In genomic region chr1:31754397-31754796, GRCh38 we compare ENCODE assay signal across 17 cellular contexts. TPM values are rescaled to one million over a fixed set of nuclear protein-coding genes. Genes with fewer than 3 reads are reported as not detected.
DNase-seq lines count a peak whose midpoint lies in the region; ATAC-seq and TF ChIP-seq lines count a peak whose summit lies in the region.
"Had no signal": no experiment of that assay in that cellular context is flagged by ENCODE, and none has a peak within 500 bp of the region (broad histone marks: within the 10 kb centered on the region; RNA-seq: fewer than 3 reads in every experiment).

No MANE protein-coding gene starts in this region.

- no peaks in the 10 kb centered on the region for H3K36me3 Mint-ChIP-seq in activated CD8-positive, alpha-beta T cell treated with anti-CD3 and anti-CD28 coated beads, Interleukin-2, amount 10 ng/mL, durations not matched to agents 7 days and 5 days (ENCODE audit: low read depth)
- H3K36me3 Mint-ChIP-seq in activated CD8-positive, alpha-beta T cell treated with anti-CD3 and anti-CD28 coated beads for 36 hours (ENCODE audit: low read depth): no peaks in the 10 kb centered on the region
- no peaks in the 10 kb centered on the region for H3K36me3 Mint-ChIP-seq in neural progenitor cell
- H3K36me3 Mint-ChIP-seq: CD8-positive, alpha-beta memory T cell had no signal

- H4K20me1 ChIP-seq in neural progenitor cell (ENCODE audit: low read depth): peaks cover 5% of the 10 kb centered on the region

- intact Hi-C loops in activated CD8-positive, alpha-beta T cell treated with anti-CD3 and anti-CD28 coated beads for 36 hours (cut with micrococcal nuclease): no loop called here
- intact Hi-C loops in tibial artery (cut with DNase I; ENCODE audit: low total_unique reads): no loop called here

- H3K27ac Mint-ChIP-seq in activated CD8-positive, alpha-beta T cell treated with anti-CD3 and anti-CD28 coated beads, Interleukin-2, amount 10 ng/mL, durations not matched to agents 7 days and 5 days: peak overlapping the region; percentile 58
- H3K27ac Mint-ChIP-seq in activated CD8-positive, alpha-beta T cell treated with anti-CD3 and anti-CD28 coated beads for 36 hours: no peak overlapping the region
- peak overlapping the region; percentile 63 for H3K27ac Mint-ChIP-seq in neural progenitor cell
- H3K27ac Mint-ChIP-seq: GM23338 had no signal

- H3F3A ChIP-seq in neural progenitor cell (ENCODE audit: low read depth): no peaks in the 10 kb centered on the region

- peak overlapping the region; percentile 93 for H3K27ac ChIP-seq in caudate nucleus (ENCODE audit: low read depth, low read length)
- H3K27ac ChIP-seq in neural progenitor cell: no peak overlapping the region
- peak overlapping the region; percentile 89 for H3K27ac ChIP-seq in temporal lobe (ENCODE audit: low read depth, low read length)
- no peak overlapping the region for H3K27ac ChIP-seq in tibial artery
- H3K27ac ChIP-seq: 22Rv1, C4-2B had no signal

- no peaks in the 10 kb centered on the region for H3K9me3 ChIP-seq in neural progenitor cell (ENCODE audit: low read depth)
- H3K9me3 ChIP-seq in tibial artery: no peaks in the 10 kb centered on the region

- H3K27me3 ChIP-seq in neural progenitor cell: no peaks in the 10 kb centered on the region
- no peaks in the 10 kb centered on the region for H3K27me3 ChIP-seq in tibial artery

- H3K4me3 Mint-ChIP-seq in activated CD8-positive, alpha-beta T cell treated with anti-CD3 and anti-CD28 coated beads, Interleukin-2, amount 10 ng/mL, durations not matched to agents 7 days and 5 days: no peak overlapping the region
- no peak overlapping the region for H3K4me3 Mint-ChIP-seq in activated CD8-positive, alpha-beta T cell treated with anti-CD3 and anti-CD28 coated beads for 36 hours
- no peak overlapping the region for H3K4me3 Mint-ChIP-seq in neural progenitor cell
- H3K4me3 Mint-ChIP-seq: CD8-positive, alpha-beta memory T cell; GM23338; IgD-negative memory B cell had no signal

- no peak for TF ChIP-seq CTCF in activated CD8-positive, alpha-beta T cell treated with anti-CD3 and anti-CD28 coated beads for 36 hours (IDR thresholded peaks at IDR 0.05)
- no peak for TF ChIP-seq CTCF in neural progenitor cell (IDR thresholded peaks at IDR 0.05)
- TF ChIP-seq CTCF in tibial artery (IDR thresholded peaks at IDR 0.05): no peak
- TF ChIP-seq CTCF in omental fat pad (IDR thresholded peaks at IDR 0.05): no peak

- H3K9me3 Mint-ChIP-seq in activated CD8-positive, alpha-beta T cell treated with anti-CD3 and anti-CD28 coated beads, Interleukin-2, amount 10 ng/mL, durations not matched to agents 7 days and 5 days (ENCODE audit: insufficient read depth): no peaks in the 10 kb centered on the region
- H3K9me3 Mint-ChIP-seq in activated CD8-positive, alpha-beta T cell treated with anti-CD3 and anti-CD28 coated beads for 36 hours: no peaks in the 10 kb centered on the region
- no peaks in the 10 kb centered on the region for H3K9me3 Mint-ChIP-seq in neural progenitor cell
- H3K9me3 Mint-ChIP-seq: CD8-positive, alpha-beta memory T cell; GM23338 had no signal

- POLR2A ChIA-PET in activated CD8-positive, alpha-beta T cell treated with anti-CD3 and anti-CD28 coated beads, Interleukin-2, amount 10 ng/mL, durations not matched to agents 7 days and 5 days (lab: Charles Lee): interaction anchor here (0.5 kb wide), 1 partner anchor 766 kb away, joined by 4 read pairs; no protein-coding TSS in a partner anchor
- POLR2A ChIA-PET in activated CD8-positive, alpha-beta T cell treated with anti-CD3 and anti-CD28 coated beads for 36 hours (lab: Charles Lee): no interaction called here

- no peak overlapping the region for H2AFZ ChIP-seq in neural progenitor cell (replicated peaks)
- H2AFZ ChIP-seq: GM23338 had no signal

- peaks cover 5% of the 10 kb centered on the region for H3K27me3 Mint-ChIP-seq in activated CD8-positive, alpha-beta T cell treated with anti-CD3 and anti-CD28 coated beads, Interleukin-2, amount 10 ng/mL, durations not matched to agents 7 days and 5 days (ENCODE audit: low read depth)
- peaks cover 2% of the 10 kb centered on the region for H3K27me3 Mint-ChIP-seq in activated CD8-positive, alpha-beta T cell treated with anti-CD3 and anti-CD28 coated beads for 36 hours
- H3K27me3 Mint-ChIP-seq in neural progenitor cell (ENCODE audit: insufficient read depth, low read depth): peaks cover 5% of the 10 kb centered on the region
- H3K27me3 Mint-ChIP-seq: CD8-positive, alpha-beta memory T cell had no signal

- peaks cover 39% of the 10 kb centered on the region for H3K4me1 Mint-ChIP-seq in activated CD8-positive, alpha-beta T cell treated with anti-CD3 and anti-CD28 coated beads, Interleukin-2, amount 10 ng/mL, durations not matched to agents 7 days and 5 days (ENCODE audit: low read depth)
- H3K4me1 Mint-ChIP-seq in activated CD8-positive, alpha-beta T cell treated with anti-CD3 and anti-CD28 coated beads for 36 hours (ENCODE audit: low read depth): peaks cover 23% of the 10 kb centered on the region
- H3K4me1 Mint-ChIP-seq in neural progenitor cell: peaks cover 49% of the 10 kb centered on the region

- peaks cover 15% of the 10 kb centered on the region for H3K4me1 ChIP-seq in neural progenitor cell
- H3K4me1 ChIP-seq in tibial artery: peaks cover 0 to 34% (median 24%) of the 10 kb centered on the region in 4 donors

- H3K4me3 ChIP-seq in neural progenitor cell (no peak overlapping the region), tibial artery (no peak overlapping the region)
- H3K4me3 ChIP-seq: GM23338 had no signal

- H3K4me2 ChIP-seq in neural progenitor cell: no peak overlapping the region
- H3K4me2 ChIP-seq: GM23338 had no signal

- CTCF ChIA-PET in activated CD8-positive, alpha-beta T cell treated with anti-CD3 and anti-CD28 coated beads, Interleukin-2, amount 10 ng/mL, durations not matched to agents 7 days and 5 days (lab: Charles Lee): interaction anchor here (1.4 to 1.8 kb wide), 2 partner anchors 9 to 35 kb away, joined by 5 to 6 read pairs; no protein-coding TSS in a partner anchor
- CTCF ChIA-PET in activated CD8-positive, alpha-beta T cell treated with anti-CD3 and anti-CD28 coated beads for 36 hours (lab: Charles Lee): interaction anchor here (1.8 kb wide), 1 partner anchor 9 kb away, joined by 7 read pairs; no protein-coding TSS in a partner anchor

- no peak for DNase-seq in activated CD8-positive, alpha-beta T cell treated with anti-CD3 and anti-CD28 coated beads, Interleukin-2, amount 10 ng/mL, durations not matched to agents 7 days and 5 days
- no peak for DNase-seq in activated CD8-positive, alpha-beta T cell treated with anti-CD3 and anti-CD28 coated beads for 36 hours
- DNase-seq in caudate nucleus (lab: John Stamatoyannopoulos, UW): peak in 3 of 61 donors; percentile 57 to 62 (median 60)
- no peak for DNase-seq in neural progenitor cell (ENCODE audit: low spot score)
- no peak for DNase-seq in GF-D8 (lab: John Stamatoyannopoulos, UW)
- no peak for DNase-seq in tibial artery
- DNase-seq in omental fat pad (ENCODE audit: low spot score): no peak
- DNase-seq: Calu3; CD8-positive, alpha-beta memory T cell; MV-4-11; NCI-H226; NK-92 treated with Interleukin-12 subunit alpha and Interleukin-12 subunit beta, amount 100 ng/mL, for 24 hours had no signal

- H3K9ac ChIP-seq in neural progenitor cell: no peak overlapping the region

- H3K79me2 ChIP-seq in neural progenitor cell (ENCODE audit: low read depth): peaks cover 4% of the 10 kb centered on the region

- H3K36me3 ChIP-seq in neural progenitor cell (no peaks in the 10 kb centered on the region), tibial artery (no peaks in the 10 kb centered on the region)

- no peak for ATAC-seq in activated CD8-positive, alpha-beta T cell treated with anti-CD3 and anti-CD28 coated beads, Interleukin-2, amount 10 ng/mL, durations not matched to agents 7 days and 5 days
- ATAC-seq in activated CD8-positive, alpha-beta T cell treated with anti-CD3 and anti-CD28 coated beads for 36 hours: no peak
- no peak for ATAC-seq in omental fat pad (ENCODE audit: low FRiP score)
- ATAC-seq: GM23338 had no signal

RNA-seq across cellular contexts. Expression of gene ADGRB2, which starts 9.7 kb away (rescaled TPM):
- under 1 TPM; 0.05 to 0.37 TPM for total RNA-seq in activated CD8-positive, alpha-beta T cell treated with anti-CD3 and anti-CD28 coated beads, Interleukin-2, amount 10 ng/mL, durations not matched to agents 7 days and 5 days
- total RNA-seq in activated CD8-positive, alpha-beta T cell treated with anti-CD3 and anti-CD28 coated beads for 36 hours: under 1 TPM; 0.54 to 0.56 TPM
- total RNA-seq in neural progenitor cell (ENCODE audit: low replicate concordance) (7.1 and 21.2 TPM in 2 replicates), temporal lobe (60.2 TPM), omental fat pad (1 to 10 TPM in 3 of 4 donors, under 1 TPM in 1; 0.79 to 7.5 (median 3.3) TPM)

RNA-seq across cellular contexts. Expression of gene COL16A1, which starts 50.6 kb away (rescaled TPM):
- total RNA-seq in activated CD8-positive, alpha-beta T cell treated with anti-CD3 and anti-CD28 coated beads, Interleukin-2, amount 10 ng/mL, durations not matched to agents 7 days and 5 days: not detected
- under 1 TPM in 1 of 2 experiments, not detected in 1; 0.34 TPM for total RNA-seq in activated CD8-positive, alpha-beta T cell treated with anti-CD3 and anti-CD28 coated beads for 36 hours
- total RNA-seq in neural progenitor cell (ENCODE audit: low replicate concordance) (0.22 and 7.0 TPM in 2 replicates), temporal lobe (10.3 TPM), omental fat pad (10 to 100 TPM; 17.4 to 69.2 (median 21.7) TPM)

Comparison
In these comparisons a context has a peak if more than half of its experiments do, and no peak if none do; other contexts are left out.
1. H3K27ac ChIP-seq: peak in caudate nucleus (single experiment) and temporal lobe (single experiment); none in neural progenitor cell (single experiment) and tibial artery (0 of 2).